ENCODE assay signal across 17 cellular contexts in the genomic region with DNA sequence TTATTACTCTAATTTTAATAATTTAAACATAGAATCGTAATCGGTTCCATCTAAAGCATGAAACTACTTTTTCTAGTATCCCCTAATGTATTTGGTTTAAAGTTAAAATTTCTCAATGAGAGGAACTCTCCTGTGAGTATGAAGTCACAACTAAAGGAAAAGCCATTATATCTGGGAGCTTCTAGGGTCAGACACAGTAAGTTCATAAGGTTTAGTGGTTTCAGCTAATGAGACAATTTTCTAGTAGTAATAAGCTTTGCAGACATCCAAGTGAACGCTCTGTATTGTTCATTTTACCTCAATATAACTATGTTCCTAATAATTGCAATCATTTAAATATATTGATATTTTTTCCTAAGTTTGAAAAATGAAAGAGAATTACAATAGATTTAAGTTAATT.
"Had no signal": no experiment of that assay in that cellular context is flagged by ENCODE, and none has a peak within 500 bp of the region (broad histone marks: within the 10 kb centered on the region; RNA-seq: fewer than 3 reads in every experiment).

No MANE protein-coding gene starts in this region.

- DNase-seq: activated CD4-positive, alpha-beta T cell treated with anti-CD3 and anti-CD28 coated beads for 48 hours; activated naive CD4-positive, alpha-beta T cell; activated naive CD8-positive, alpha-beta T cell treated with anti-CD3 and anti-CD28 coated beads, Interleukin-2, amount 50 U/mL, for 24 hours; caudate nucleus; colonic mucosa; effector CD4-positive, alpha-beta T cell; foreskin melanocyte; head of caudate nucleus; natural killer cell; psoas muscle; sigmoid colon; stimulated activated CD4-positive, alpha-beta T cell treated with anti-CD3 and anti-CD28 coated beads, Interleukin-2, amount 100 ng/mL, for 48 hours; stimulated activated naive CD8-positive, alpha-beta T cell treated with anti-CD3 and anti-CD28 coated beads, Interleukin-15, Interleukin-2, amounts not matched to agents 100 U/mL and 50 U/mL, for 24 hours; T-helper 9 cell; upper lobe of left lung had no signal

- H3K27ac ChIP-seq: colonic mucosa, psoas muscle, sigmoid colon, upper lobe of left lung had no signal

- H3K9me3 ChIP-seq: colonic mucosa, sigmoid colon, upper lobe of left lung had no signal

- H3K27me3 ChIP-seq: colonic mucosa, sigmoid colon, upper lobe of left lung had no signal

- FAIRE-seq: endothelial cell of umbilical vein had no signal

- ATAC-seq: activated naive CD8-positive, alpha-beta T cell treated with anti-CD3 and anti-CD28 coated beads, Interleukin-2, amount 50 U/mL, for 24 hours; natural killer cell; psoas muscle; stimulated activated naive CD8-positive, alpha-beta T cell treated with anti-CD3 and anti-CD28 coated beads, Interleukin-15, Interleukin-2, amounts not matched to agents 100 U/mL and 50 U/mL, for 24 hours; WTC11 had no signal

- H3K36me3 ChIP-seq: colonic mucosa, sigmoid colon, upper lobe of left lung had no signal

- H3K4me1 ChIP-seq: colonic mucosa, psoas muscle, sigmoid colon, upper lobe of left lung had no signal

- H3K4me3 ChIP-seq: colonic mucosa, psoas muscle, sigmoid colon, upper lobe of left lung had no signal
